Comparison of ENCODE assay signal across 8 cellular contexts in the genomic region with DNA sequence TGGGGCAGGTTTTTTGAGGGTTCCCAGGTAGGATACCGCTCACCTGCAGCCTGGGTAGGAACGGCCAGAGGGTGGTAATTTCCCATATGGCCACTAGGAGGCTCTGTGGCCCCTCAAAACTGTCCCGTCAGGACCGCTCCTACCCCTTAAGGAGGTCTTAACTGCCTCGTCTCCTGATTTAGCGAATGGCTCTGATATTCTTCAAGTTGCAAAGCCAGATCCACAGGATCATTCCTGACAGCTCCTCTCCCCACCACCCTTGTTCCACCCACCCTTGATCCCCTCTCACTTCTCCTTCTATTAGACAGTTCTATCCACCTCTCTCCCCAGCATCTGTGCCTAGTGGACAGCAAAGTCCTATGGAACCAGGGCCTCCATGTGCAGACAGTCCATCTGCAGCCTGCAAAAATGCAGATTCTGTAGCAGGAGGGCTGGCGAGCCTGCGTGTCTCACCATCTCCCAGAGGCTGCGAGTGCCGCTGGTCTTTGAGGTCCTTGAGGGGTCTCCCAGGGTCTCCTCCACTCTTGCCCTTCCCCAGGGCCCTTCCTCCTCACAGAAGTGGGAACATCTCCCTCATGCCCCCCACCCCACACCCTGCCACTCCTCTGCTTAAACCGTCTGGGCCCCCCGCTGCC. TPM values are rescaled to one million over a fixed set of nuclear protein-coding genes. Genes with fewer than 3 reads are reported as not detected.
DNase-seq lines count a peak whose midpoint lies in the region; ATAC-seq and TF ChIP-seq lines count a peak whose summit lies in the region.

No MANE protein-coding gene starts in this region.

- H3K36me3 ChIP-seq in Peyer's patch (peaks cover 0 to 29% (median 0%) of the 10 kb centered on the region in 3 donors), osteoblast (ENCODE audit: insufficient read depth, low read length) (peaks cover 13% of the 10 kb centered on the region)

- H3K36me3 Mint-ChIP-seq in T-helper 2 cell treated with Interferon-gamma antibody and Interleukin-4, amounts not matched to agents 5 μg/mL and 100 μg/mL, for 36 hours (ENCODE audit: low read depth) = no peaks in the 10 kb centered on the region

- H3K9me3 Mint-ChIP-seq in T-helper 2 cell treated with Interferon-gamma antibody and Interleukin-4, amounts not matched to agents 5 μg/mL and 100 μg/mL, for 36 hours = no peaks in the 10 kb centered on the region

- H3K79me2 ChIP-seq in osteoblast (ENCODE audit: insufficient read depth, low read length) = no peaks in the 10 kb centered on the region

- peak in 4 of 5 experiments; percentile 32 to 41 (median 36) for DNase-seq in T-helper 2 cell
- DNase-seq in T-helper 2 cell treated with Interferon-gamma antibody and Interleukin-4, amounts not matched to agents 5 μg/mL and 100 μg/mL, for 36 hours (ENCODE audit: low spot score) = no peak
- peak; percentile 39 to 80 (median 61) for DNase-seq in Peyer's patch
- DNase-seq in activated effector memory CD4-positive, alpha-beta T cell treated with Interleukin-2 at 50 U/mL for 16 hours = peak; percentile 40
- DNase-seq in germinal center (ENCODE audit: low spot score) = peak; percentile 90
- DNase-seq in osteoblast (ENCODE audit: insufficient read length, low spot score, missing footprints) = peak; percentile 99
- peak; percentile 58 for DNase-seq in ureter (ENCODE audit: low spot score)

- TF ChIP-seq CTCF in Peyer's patch (IDR thresholded peaks at IDR 0.05) (peak; percentile 66 to 90 (median 86)), osteoblast (IDR thresholded peaks at IDR 0.05; ENCODE audit: extremely low read depth, low read depth, low read length) (peak; percentile 90)

- no peak overlapping the region for H3K27ac ChIP-seq in Peyer's patch
- H3K27ac ChIP-seq in osteoblast (ENCODE audit: low read depth, low read length) = no peak overlapping the region

- peaks cover 0 to 19% (median 4%) of the 10 kb centered on the region in 4 donors for H3K4me1 ChIP-seq in Peyer's patch
- H3K4me1 ChIP-seq in osteoblast (ENCODE audit: insufficient read depth, low read length) = no peaks in the 10 kb centered on the region

- H3K9me3 ChIP-seq in Peyer's patch (no peaks in the 10 kb centered on the region), osteoblast (ENCODE audit: low read depth, low read length) (no peaks in the 10 kb centered on the region)

- H3K4me3 ChIP-seq in Peyer's patch (no peak overlapping the region), osteoblast (ENCODE audit: insufficient read depth, low read length) (no peak overlapping the region)

- H4K20me1 ChIP-seq in osteoblast (ENCODE audit: insufficient read depth, low read length) = peaks cover 15% of the 10 kb centered on the region

- H3K4me2 ChIP-seq in osteoblast (ENCODE audit: insufficient read depth, low read length) = no peak overlapping the region

- H2AFZ ChIP-seq in osteoblast (ENCODE audit: low read length) = no peak overlapping the region

- H3K4me3 Mint-ChIP-seq in T-helper 2 cell treated with Interferon-gamma antibody and Interleukin-4, amounts not matched to agents 5 μg/mL and 100 μg/mL, for 36 hours = no peak overlapping the region

- H3K27me3 ChIP-seq in Peyer's patch (no peaks in the 10 kb centered on the region), osteoblast (ENCODE audit: insufficient read depth, low read length) (no peaks in the 10 kb centered on the region)

- peaks cover 11% of the 10 kb centered on the region for H3K4me1 Mint-ChIP-seq in T-helper 2 cell treated with Interferon-gamma antibody and Interleukin-4, amounts not matched to agents 5 μg/mL and 100 μg/mL, for 36 hours (ENCODE audit: low read depth)

- H3K27ac Mint-ChIP-seq in T-helper 2 cell treated with Interferon-gamma antibody and Interleukin-4, amounts not matched to agents 5 μg/mL and 100 μg/mL, for 36 hours = no peak overlapping the region

- no peaks in the 10 kb centered on the region for H3K27me3 Mint-ChIP-seq in T-helper 2 cell treated with Interferon-gamma antibody and Interleukin-4, amounts not matched to agents 5 μg/mL and 100 μg/mL, for 36 hours (ENCODE audit: low read depth)

- TF ChIP-seq POLR2A in Peyer's patch (IDR thresholded peaks at IDR 0.05) = no peak

- peak; percentile 76 for ATAC-seq in HG03354 (IDR thresholded peaks at IDR 0.05; ENCODE audit: poor library complexity, severe bottlenecking, unreplicated experiment)

RNA-seq across cellular contexts. Expression of a gene that starts 34.3 kb away (rescaled TPM):
- total RNA-seq in Peyer's patch = 10 to 100 TPM in 1 of 4 donors, 1 to 10 TPM in 2, not detected in 1; 2.3 to 14.0 (median 9.8) TPM
- total RNA-seq in osteoblast = not detected in 2 replicates
- total RNA-seq in ureter = 2.4 TPM

RNA-seq across cellular contexts. Expression of a gene that starts 55.3 kb away (rescaled TPM):
- 1 to 10 TPM; 3.3 to 5.5 (median 4.6) TPM for total RNA-seq in Peyer's patch
- 20.3 and 23.5 TPM in 2 replicates for total RNA-seq in osteoblast
- total RNA-seq in ureter = 15.2 TPM
